Comparison of ENCODE assay signal across 8 cellular contexts in genomic region chr6:53651764-53652401, GRCh38. TPM values are rescaled to one million over a fixed set of nuclear protein-coding genes. Genes with fewer than 3 reads are reported as not detected.
A peak's percentile ranks its signal among the peaks of the same experiment; 100 is the strongest.
DNase-seq lines count a peak whose midpoint lies in the region; ATAC-seq and TF ChIP-seq lines count a peak whose summit lies in the region.

No MANE protein-coding gene starts in this region.

- DNase-seq in DMS153 (lab: John Stamatoyannopoulos, UW) (peak; percentile 89), HuH-7.5 (ENCODE audit: low spot score) (peak; percentile 32), RPMI7951 (ENCODE audit: low read depth) (peak; percentile 64), activated gamma-delta T cell (lab: John Stamatoyannopoulos, UW) (peak; percentile 71), germinal center (ENCODE audit: low spot score) (peak; percentile 64), substantia nigra (lab: John Stamatoyannopoulos, UW) (peak in 44 of 49 donors; percentile 14 to 83 (median 56))

- no peaks in the 10 kb centered on the region for H3K9me3 ChIP-seq in neutrophil

- peak overlapping the region; percentile 15 for H3K27ac ChIP-seq in neutrophil
- peak overlapping the region; percentile 55 for H3K27ac ChIP-seq in substantia nigra (ENCODE audit: low read depth, low read length, poor library complexity, severe bottlenecking)

- no peaks in the 10 kb centered on the region for H3K36me3 ChIP-seq in neutrophil

- peaks cover 21 to 29% of the 10 kb centered on the region in 2 experiments for H3K4me1 ChIP-seq in neutrophil (ENCODE audit: control insufficient read depth in 1 of 2, insufficient read depth in 1 of 2, low read depth in 1 of 2, low read length in 1 of 2)

- ATAC-seq in GM21619 (IDR thresholded peaks at IDR 0.05; ENCODE audit: unreplicated experiment) = peak; percentile 79

- no peak for TF ChIP-seq CTCF in neutrophil (IDR thresholded peaks at IDR 0.05)

- peak overlapping the region; percentile 53 to 65 for H3K4me3 ChIP-seq in neutrophil (ENCODE audit: low read depth in 1 of 2, low read length in 1 of 2)

- peaks cover 23% of the 10 kb centered on the region for H3K27me3 ChIP-seq in neutrophil

RNA-seq across cellular contexts. Expression of gene KLHL31, which starts 13.7 kb away (rescaled TPM):
- total RNA-seq in RPMI7951 (2014; rRNA removed; shearing (Covaris generic)) = not detected in 2 replicates

Comparison
In these comparisons a context has a peak if more than half of its experiments do, and no peak if none do; other contexts are left out.
1. Peak in every context shown above with its lines: DNase-seq, ATAC-seq, H3K4me3 ChIP-seq and H3K27ac ChIP-seq.
2. DNase-seq: peak in every context shown above with its lines; median percentile 89 in DMS153; 71 in activated gamma-delta T cell; 64 in RPMI7951; 64 in germinal center; 56 in substantia nigra; 32 in HuH-7.5.